ENCODE assay signal across 15 cellular contexts in the genomic region with DNA sequence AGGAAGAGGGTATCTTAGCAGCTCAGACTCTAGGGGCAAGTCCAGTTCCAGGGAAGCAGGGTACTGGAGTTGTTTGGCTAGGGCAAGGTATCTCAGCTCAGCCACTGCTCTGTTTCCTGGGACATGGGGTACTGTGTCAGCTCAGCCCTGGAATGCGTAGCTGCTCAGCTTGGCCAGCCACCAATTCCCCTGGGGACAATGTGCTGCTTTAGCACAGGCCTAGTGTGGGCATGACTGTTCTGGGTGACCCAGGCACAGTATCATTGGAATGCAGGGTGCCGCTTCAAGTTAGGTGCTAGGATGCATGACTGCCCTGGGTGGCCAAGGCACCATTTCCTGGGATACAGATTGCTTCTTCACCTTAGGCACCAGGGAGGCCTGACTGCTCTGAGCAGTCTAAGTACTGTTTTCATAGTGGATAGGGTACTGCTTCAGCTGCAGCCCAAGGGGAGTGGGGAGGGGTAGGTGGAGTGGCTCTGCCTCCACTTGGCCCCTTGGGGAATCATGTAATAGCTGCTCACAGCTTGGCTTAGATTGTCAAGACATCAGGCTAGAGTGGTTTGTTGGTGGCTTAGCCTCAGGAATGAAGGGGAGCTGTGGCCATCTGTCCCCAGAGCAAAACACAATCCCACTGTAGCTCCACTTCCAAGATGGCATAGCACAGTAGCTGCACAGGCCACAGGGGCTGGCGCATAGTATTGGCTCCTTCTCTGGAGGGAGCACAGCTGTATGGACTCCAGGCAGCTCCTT. TPM values are rescaled to one million over a fixed set of nuclear protein-coding genes. Genes with fewer than 3 reads are reported as not detected.
DNase-seq lines count a peak whose midpoint lies in the region; ATAC-seq and TF ChIP-seq lines count a peak whose summit lies in the region.
"Had no signal": no experiment of that assay in that cellular context is flagged by ENCODE, and none has a peak within 500 bp of the region (broad histone marks: within the 10 kb centered on the region; RNA-seq: fewer than 3 reads in every experiment).

No MANE protein-coding gene starts in this region.

- H3K4me3 ChIP-seq in thoracic aorta = no peak overlapping the region

- H3K9me3 ChIP-seq in thoracic aorta = no peaks in the 10 kb centered on the region

- TF ChIP-seq CTCF in thoracic aorta (IDR thresholded peaks at IDR 0.05) (no peak), type B pancreatic cell (conservative IDR thresholded peaks at IDR 0.05) (no peak)

- no peaks in the 10 kb centered on the region for H3K4me1 Mint-ChIP-seq in type B pancreatic cell (ENCODE audit: unreplicated experiment)

- H3K27ac Mint-ChIP-seq in type B pancreatic cell = no peak overlapping the region
- H3K27ac Mint-ChIP-seq: activated naive CD4-positive, alpha-beta T cell treated with anti-CD3 and anti-CD28 coated beads, Interleukin-2, amount 50 U/mL, for 24 hours; T-cell had no signal

- H3K9me3 Mint-ChIP-seq in type B pancreatic cell = peaks cover 5% of the 10 kb centered on the region

- peak overlapping the region; percentile 86 for H3K27ac ChIP-seq in cingulate gyrus (ENCODE audit: low read depth, low read length)
- peak overlapping the region; percentile 67 for H3K27ac ChIP-seq in layer of hippocampus (ENCODE audit: low read depth, low read length)
- H3K27ac ChIP-seq in thoracic aorta = peak overlapping the region; percentile 60 to 83
- H3K27ac ChIP-seq: 22Rv1, HL-60 had no signal

- peaks cover 11 to 24% of the 10 kb centered on the region in 2 donors for H3K4me1 ChIP-seq in thoracic aorta (ENCODE audit: control insufficient read depth in 1 of 2, low read depth in 2 of 2)

- peak; percentile 76 for ATAC-seq in thoracic aorta (ENCODE audit: insufficient number of reproducible peaks, low FRiP score, low read depth)
- ATAC-seq: T-cell had no signal

- H3K27me3 Mint-ChIP-seq in type B pancreatic cell = no peaks in the 10 kb centered on the region
- H3K27me3 Mint-ChIP-seq: activated naive CD4-positive, alpha-beta T cell treated with anti-CD3 and anti-CD28 coated beads, Interleukin-2, amount 50 U/mL, for 24 hours; T-cell had no signal

- peaks cover 46% of the 10 kb centered on the region for H3K36me3 Mint-ChIP-seq in type B pancreatic cell

- DNase-seq in DMS79 (lab: John Stamatoyannopoulos, UW) = peak; percentile 5
- no peak for DNase-seq in DMS79 treated with DMSO at 0.1 percent for 48 hours (lab: John Stamatoyannopoulos, UW)
- peak; percentile 27 for DNase-seq in thoracic aorta (ENCODE audit: low spot score)
- no peak for DNase-seq in cerebellar nuclear complex (lab: John Stamatoyannopoulos, UW)
- DNase-seq in type B pancreatic cell (ENCODE audit: extremely low spot score, unreplicated experiment) = no peak
- no peak for DNase-seq in GM19240 (ENCODE audit: insufficient read length, low spot score)
- DNase-seq: activated CD4-positive, alpha-beta T cell treated with anti-CD3 and anti-CD28 coated beads, Interleukin-2, amount 50 U/mL, for 48 hours; DND-41; NCI-H774; T-cell had no signal

- H3K27me3 ChIP-seq in layer of hippocampus (ENCODE audit: control insufficient read depth, insufficient read depth, low read length) (no peaks in the 10 kb centered on the region), thoracic aorta (replicated peaks; ENCODE audit: insufficient read depth) (no peaks in the 10 kb centered on the region)

- H3K36me3 ChIP-seq in thoracic aorta = peaks cover 47% of the 10 kb centered on the region

- H3K4me3 Mint-ChIP-seq in type B pancreatic cell = no peak overlapping the region
- H3K4me3 Mint-ChIP-seq: activated naive CD4-positive, alpha-beta T cell treated with anti-CD3 and anti-CD28 coated beads, Interleukin-2, amount 50 U/mL, for 24 hours; T-cell had no signal

RNA-seq across cellular contexts. Expression of a gene that starts 36.0 kb away (rescaled TPM):
- total RNA-seq in thoracic aorta (10 to 100 TPM; 58.9 to 74.3 TPM), type B pancreatic cell (ENCODE audit: low replicate concordance) (41.1 and 47.7 TPM in 2 replicates)

RNA-seq across cellular contexts. Expression of a gene that starts 46.6 kb away (rescaled TPM):
- total RNA-seq in thoracic aorta (not detected), type B pancreatic cell (ENCODE audit: low replicate concordance) (0.40 and 1.8 TPM in 2 replicates)
- total RNA-seq: T-cell had no signal

RNA-seq across cellular contexts. Expression of a gene that starts 48.1 kb away (rescaled TPM):
- total RNA-seq in thoracic aorta (10 to 100 TPM; 11.6 to 20.4 TPM), type B pancreatic cell (ENCODE audit: low replicate concordance) (14.2 and 18.9 TPM in 2 replicates)

RNA-seq across cellular contexts. Expression of a gene that starts 57.3 kb away (rescaled TPM):
- 10 to 100 TPM; 39.4 to 59.7 TPM for total RNA-seq in thoracic aorta
- 41.1 and 42.2 TPM in 2 replicates for total RNA-seq in type B pancreatic cell (ENCODE audit: low replicate concordance)

Comparison
In these comparisons a context has a peak if more than half of its experiments do, and no peak if none do; other contexts are left out.
1. DNase-seq: peak in DMS79 (single experiment) and thoracic aorta (single experiment); none in DMS79 treated with DMSO at 0.1 percent for 48 hours (single experiment), cerebellar nuclear complex (0 of 2), type B pancreatic cell (single experiment) and GM19240 (single experiment).
2. Peak in every context shown above with its lines, with median percentiles within 50 percentile points of each other: H3K27ac ChIP-seq.